12 cellular contexts compared by ENCODE assay signal in the genomic region with DNA sequence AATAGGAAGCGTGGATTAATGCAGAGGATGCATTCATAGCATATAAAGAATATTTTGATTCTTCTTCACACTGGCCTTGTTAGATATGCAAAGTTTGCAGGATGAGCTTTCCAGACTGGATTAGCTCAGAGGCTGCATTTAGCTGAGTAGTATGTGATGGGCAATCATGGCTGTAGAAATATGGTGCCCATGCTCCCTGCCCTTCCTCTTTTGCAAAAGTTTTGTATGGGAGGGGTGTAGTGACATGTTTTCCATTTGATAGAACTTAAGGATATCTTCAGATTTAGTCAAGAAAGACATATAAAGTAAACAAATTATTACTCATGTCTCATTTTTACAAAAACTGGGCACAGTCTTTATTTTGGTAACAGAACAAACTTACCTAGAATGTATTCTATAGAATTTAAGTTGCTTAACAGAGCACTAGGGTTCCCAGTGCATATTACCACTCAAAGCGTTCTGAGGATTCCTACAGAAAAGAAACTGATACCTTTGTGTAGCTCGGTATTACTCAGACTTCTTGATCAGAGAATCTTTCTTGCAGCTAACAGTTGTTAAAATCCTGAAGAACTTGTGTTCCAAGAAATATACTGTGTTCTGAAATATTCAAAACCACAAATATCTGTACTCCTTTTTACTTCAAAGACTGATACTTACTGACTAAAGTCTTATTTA.
"Had no signal": no experiment of that assay in that cellular context is flagged by ENCODE, and none has a peak within 500 bp of the region (broad histone marks: within the 10 kb centered on the region; RNA-seq: fewer than 3 reads in every experiment).

No MANE protein-coding gene starts in this region.

- H3K9me3 ChIP-seq: adrenal gland, esophagus muscularis mucosa, SJCRH30, tibial nerve had no signal

- H3K4me3 Mint-ChIP-seq: neural progenitor cell had no signal

- DNase-seq: activated CD4-positive, alpha-beta T cell treated with anti-CD3 and anti-CD28 coated beads for 48 hours; activated effector memory CD4-positive, alpha-beta T cell treated with anti-CD3 and anti-CD28 coated beads, Interleukin-2, amount 50 U/mL, for 16 hours; adrenal gland; SJCRH30; stimulated activated CD4-positive, alpha-beta T cell treated with anti-CD3 and anti-CD28 coated beads, Interleukin-15, amount 100 ng/mL, for 24 hours; stimulated activated CD4-positive, alpha-beta T cell treated with anti-CD3 and anti-CD28 coated beads, Interleukin-4, amount 100 ng/mL, for 24 hours; SW 1271; T-helper 9 cell had no signal

- H3K4me1 Mint-ChIP-seq: neural progenitor cell had no signal

- H3K9me3 Mint-ChIP-seq: neural progenitor cell had no signal

- H3K4me3 ChIP-seq: adrenal gland, esophagus muscularis mucosa, neural progenitor cell, SJCRH30, tibial nerve had no signal

- H3K4me1 ChIP-seq: adrenal gland, neural progenitor cell, parathyroid adenoma, SJCRH30 had no signal

- H3K27me3 ChIP-seq: adrenal gland, esophagus muscularis mucosa, neural progenitor cell, SJCRH30, tibial nerve had no signal

- H3K27ac Mint-ChIP-seq: neural progenitor cell had no signal
